Comparison of ENCODE assay signal across 9 cellular contexts in the genomic region with DNA sequence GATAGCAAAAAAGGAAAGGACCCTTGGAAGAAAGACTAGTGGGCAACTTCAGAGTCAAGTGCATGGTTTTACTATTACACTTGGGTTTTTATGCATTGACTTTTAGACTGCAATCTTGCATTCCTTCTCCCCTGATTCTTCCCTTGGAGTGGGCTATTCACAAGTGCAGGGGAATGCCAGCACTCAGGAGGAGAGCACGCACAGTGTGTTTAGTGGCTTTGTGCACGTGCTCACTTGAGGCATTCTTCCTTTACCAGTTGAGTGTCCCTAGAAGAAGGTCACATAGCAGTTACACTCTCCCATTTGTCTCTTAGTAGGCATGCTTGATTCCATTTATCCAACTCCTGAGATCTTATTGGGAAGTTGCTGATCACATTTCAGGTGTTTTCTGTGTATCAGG.
"Had no signal": no experiment of that assay in that cellular context is flagged by ENCODE, and none has a peak within 500 bp of the region (broad histone marks: within the 10 kb centered on the region; RNA-seq: fewer than 3 reads in every experiment).

No MANE protein-coding gene starts in this region.

- H3K4me1 ChIP-seq: HAP-1 had no signal

- ATAC-seq: GM23338, HCT116 had no signal

- H3K27ac ChIP-seq: GM23248 had no signal

- H3K36me3 ChIP-seq: HAP-1 had no signal

- DNase-seq: GM23248, GOT3, H7, H9, HCEC 1CT, HFFc6 had no signal

- H3K4me3 ChIP-seq: GM23248, GM23338, HAP-1 had no signal

- H3K9me3 ChIP-seq: HAP-1 had no signal
